ENCODE assay signal across 8 cellular contexts in the genomic region with DNA sequence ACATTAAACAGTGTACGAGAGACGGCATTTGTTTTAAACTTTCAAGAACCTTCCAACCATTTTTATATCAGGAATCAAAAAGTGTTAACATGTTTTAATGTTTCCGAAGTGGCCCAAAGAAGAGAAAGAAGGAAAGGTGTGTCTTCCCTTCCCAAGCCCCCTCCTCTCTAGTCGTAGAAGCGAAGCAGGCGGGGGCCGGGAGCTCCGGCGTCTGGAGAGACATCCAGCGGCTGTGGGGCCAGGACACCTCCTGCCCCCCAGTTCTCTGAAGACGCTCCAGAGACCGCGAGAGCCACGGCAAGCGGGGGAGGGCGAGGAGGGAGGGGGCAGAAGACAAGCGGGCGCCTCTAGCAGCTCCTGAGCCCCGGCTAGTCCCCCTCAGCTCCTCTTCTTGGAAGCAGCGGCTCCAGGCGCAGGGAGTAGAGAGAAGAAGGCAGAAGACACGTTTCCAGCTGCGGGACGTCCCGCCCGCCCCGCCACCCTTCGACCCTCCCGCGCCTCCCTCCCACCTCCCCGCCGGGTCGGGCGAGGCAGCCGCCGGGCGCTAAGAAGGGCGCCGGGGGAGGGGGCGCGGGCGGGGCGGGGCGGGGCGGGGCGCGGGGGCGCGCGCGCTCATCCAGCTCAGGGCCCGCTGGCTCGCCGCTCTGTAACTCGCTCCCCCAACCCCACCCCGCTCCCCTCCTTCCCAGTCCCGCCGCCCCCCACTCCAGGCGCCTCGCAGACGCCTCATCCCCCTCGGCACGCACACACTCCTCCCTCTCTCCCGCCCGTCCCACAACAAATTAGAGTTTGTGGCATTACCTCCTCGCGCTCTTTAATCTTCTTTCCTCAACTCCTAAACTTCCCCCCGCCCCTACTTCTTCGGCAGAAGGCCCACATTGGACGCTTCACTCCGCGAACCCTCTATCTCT. TPM values are rescaled to one million over a fixed set of nuclear protein-coding genes. Genes with fewer than 3 reads are reported as not detected.
DNase-seq lines count a peak whose midpoint lies in the region; ATAC-seq and TF ChIP-seq lines count a peak whose summit lies in the region.

A gene (minus strand): TSS at position 871 of the 911 bp plus-strand sequence.

- H3K9me3 Mint-ChIP-seq in activated CD4-positive, alpha-beta memory T cell treated with anti-CD3 and anti-CD28 coated beads, Interleukin-2, amount 10 ng/mL, durations not matched to agents 7 days and 5 days = no peaks in the 10 kb centered on the region

- peaks cover 0 to 9% of the 10 kb centered on the region in 2 donors for H3K4me1 ChIP-seq in lung (ENCODE audit: control insufficient read depth in 2 of 2, insufficient read depth in 2 of 2, low read length in 2 of 2)

- H3K4me3 ChIP-seq in lung = peak within 1 kb of the TSS; percentile 92

- POLR2A ChIA-PET in activated CD4-positive, alpha-beta memory T cell treated with anti-CD3 and anti-CD28 coated beads, Interleukin-2, amount 10 ng/mL, durations not matched to agents 7 days and 5 days (lab: Charles Lee) = interaction anchor here (0.6 to 3.3 kb wide), 23 partner anchors 8 to 1449 kb away, joined by 3 to 98 read pairs (median 4); no protein-coding TSS in a partner anchor

- peaks cover 9% of the 10 kb centered on the region for H3K36me3 Mint-ChIP-seq in activated CD4-positive, alpha-beta memory T cell treated with anti-CD3 and anti-CD28 coated beads, Interleukin-2, amount 10 ng/mL, durations not matched to agents 7 days and 5 days (ENCODE audit: low read depth)

- peak within 1 kb of the TSS; percentile 89 for H3K4me3 Mint-ChIP-seq in activated CD4-positive, alpha-beta memory T cell treated with anti-CD3 and anti-CD28 coated beads, Interleukin-2, amount 10 ng/mL, durations not matched to agents 7 days and 5 days

- no peaks in the 10 kb centered on the region for H3K36me3 ChIP-seq in lung (ENCODE audit: control insufficient read depth in 2 of 2, insufficient read depth in 2 of 2, low read length in 2 of 2)

- H3K27ac ChIP-seq in lung (ENCODE audit: low read depth in 1 of 2, low read length in 1 of 2) = peak within 1 kb of the TSS; percentile 99

- peak; percentile 62 for DNase-seq in NK-92 treated with Interleukin-12 subunit alpha and Interleukin-12 subunit beta, amount 100 ng/mL, for 24 hours (lab: John Stamatoyannopoulos, UW)
- DNase-seq in NK-92 (lab: John Stamatoyannopoulos, UW; ENCODE audit: unreplicated experiment) (no peak), NCI-H460 (ENCODE audit: extremely low read depth, low read depth) (peak; percentile 36), ecto neural progenitor cell (ENCODE audit: low spot score) (peak; percentile 83), lung (ENCODE audit: low spot score) (peak; percentile 61)
- peak; percentile 72 for DNase-seq in activated CD4-positive, alpha-beta memory T cell treated with anti-CD3 and anti-CD28 coated beads, Interleukin-2, amount 10 ng/mL, durations not matched to agents 7 days and 5 days
- DNase-seq in stimulated activated CD8-positive, alpha-beta memory T cell treated with anti-CD3 and anti-CD28 coated beads, Interleukin-12 subunit alpha, Interleukin-12 subunit beta, amount 100 ng/mL, for 1 hour (ENCODE audit: low read depth) = peak; percentile 43

- H3K27me3 ChIP-seq in lung (ENCODE audit: control insufficient read depth, insufficient read depth) = no peaks in the 10 kb centered on the region

- peaks cover 19% of the 10 kb centered on the region for H3K4me1 Mint-ChIP-seq in activated CD4-positive, alpha-beta memory T cell treated with anti-CD3 and anti-CD28 coated beads, Interleukin-2, amount 10 ng/mL, durations not matched to agents 7 days and 5 days

- H3K27ac Mint-ChIP-seq in activated CD4-positive, alpha-beta memory T cell treated with anti-CD3 and anti-CD28 coated beads, Interleukin-2, amount 10 ng/mL, durations not matched to agents 7 days and 5 days = peak within 1 kb of the TSS; percentile 95

- H3K9me3 ChIP-seq in lung (ENCODE audit: control insufficient read depth in 2 of 2, insufficient read depth in 1 of 2, low read length in 1 of 2) = no peaks in the 10 kb centered on the region

- no peaks in the 10 kb centered on the region for H3K27me3 Mint-ChIP-seq in activated CD4-positive, alpha-beta memory T cell treated with anti-CD3 and anti-CD28 coated beads, Interleukin-2, amount 10 ng/mL, durations not matched to agents 7 days and 5 days

- TF ChIP-seq CTCF in lung (IDR thresholded peaks at IDR 0.05; ENCODE audit: control extremely low read depth, extremely low read depth) = no peak

- CTCF ChIA-PET in activated CD4-positive, alpha-beta memory T cell treated with anti-CD3 and anti-CD28 coated beads, Interleukin-2, amount 10 ng/mL, durations not matched to agents 7 days and 5 days (lab: Charles Lee) = interaction anchor here (1.1 to 2.3 kb wide), 5 partner anchors 20 to 762 kb away, joined by 3 to 10 read pairs (median 4); no protein-coding TSS in a partner anchor

- whole genome bisulfite sequencing in lung, 2 donors = 0% methylated on average over 20 to 70 of the region's 72 CpGs

- peak; percentile 31 for ATAC-seq in HG03066 (IDR thresholded peaks at IDR 0.05; ENCODE audit: low read depth, unreplicated experiment)
- peak; percentile 14 for ATAC-seq in lung (ENCODE audit: insufficient read depth, low FRiP score)

RNA-seq across cellular contexts. Expression of the gene that starts here (rescaled TPM):
- total RNA-seq in NCI-H460 (2014; rRNA removed; shearing (Covaris generic)) = 4.8 and 5.3 TPM in 2 replicates
- polyA plus RNA-seq in NCI-H460 (2014; cell fraction: nucleus; rRNA removed) = 0.05 and 0.10 TPM in 2 replicates
- total RNA-seq in activated CD4-positive, alpha-beta memory T cell treated with anti-CD3 and anti-CD28 coated beads, Interleukin-2, amount 10 ng/mL, durations not matched to agents 7 days and 5 days = 1 to 10 TPM; 6.3 to 8.6 TPM
- total RNA-seq in lung = 10 to 100 TPM; 52.4 to 77.1 TPM
- 1 to 10 TPM in 1 of 2 donors, under 1 TPM in 1; 0.74 to 3.3 TPM for polyA plus RNA-seq in lung
